ENCODE assay signal across 29 cellular contexts in the genomic region with DNA sequence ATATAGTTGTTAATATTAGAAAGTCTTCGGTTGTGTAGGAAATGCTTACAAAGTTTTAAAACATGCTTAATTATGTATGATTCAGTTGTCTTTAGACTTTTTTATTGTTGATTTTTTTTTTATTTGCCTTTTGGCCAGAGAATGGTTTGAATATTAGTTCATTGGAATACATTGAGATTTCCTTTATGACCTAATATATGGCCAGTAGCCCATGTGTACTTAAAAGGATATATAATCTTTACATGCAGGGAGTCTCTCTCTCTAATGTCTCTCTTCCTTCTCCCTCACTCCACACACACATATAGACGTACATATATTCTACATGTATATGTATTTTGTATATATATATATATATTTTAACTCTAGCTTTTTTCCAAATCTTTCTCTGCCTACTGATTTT.
DNase-seq lines count a peak whose midpoint lies in the region; ATAC-seq and TF ChIP-seq lines count a peak whose summit lies in the region.
"Had no signal": no experiment of that assay in that cellular context is flagged by ENCODE, and none has a peak within 500 bp of the region (broad histone marks: within the 10 kb centered on the region; RNA-seq: fewer than 3 reads in every experiment).

No MANE protein-coding gene starts in this region.

- no peaks in the 10 kb centered on the region for H3K79me2 ChIP-seq in PC-3 (ENCODE audit: low read length)

- ATAC-seq in PC-3 (peak; percentile 64), aorta (ENCODE audit: low FRiP score) (no peak)
- ATAC-seq: A549; CD8-positive, alpha-beta T cell had no signal

- H3K9ac ChIP-seq in PC-3 (ENCODE audit: low read length): no peak overlapping the region
- H3K9ac ChIP-seq: BLaER1; BLaER1 treated with 17β-estradiol and CSF1 and Interleukin-3, amounts not matched to agents 10 nM and 100 nM had no signal

- H3K27ac ChIP-seq in PC-3 (ENCODE audit: low read length) (no peak overlapping the region), aorta (ENCODE audit: low read depth in 1 of 2, low read length in 2 of 2) (no peak overlapping the region)
- H3K27ac ChIP-seq: 22Rv1; A549; BLaER1; BLaER1 treated with 17β-estradiol and CSF1 and Interleukin-3, amounts not matched to agents 10 nM and 100 nM; C4-2B had no signal

- no peak overlapping the region for H2AFZ ChIP-seq in PC-3 (ENCODE audit: low read length)

- H3K4me1 ChIP-seq in PC-3 (ENCODE audit: insufficient read depth, low read length): no peaks in the 10 kb centered on the region
- H3K4me1 ChIP-seq in aorta (ENCODE audit: control insufficient read depth in 1 of 2, insufficient read depth in 2 of 2, low read length in 2 of 2): no peaks in the 10 kb centered on the region
- H3K4me1 ChIP-seq: A549; BE2C; BLaER1; BLaER1 treated with 17β-estradiol and CSF1 and Interleukin-3, amounts not matched to agents 10 nM and 100 nM; Caco-2 had no signal

- H3K27me3 ChIP-seq in PC-3 (ENCODE audit: low read length): no peaks in the 10 kb centered on the region
- H3K27me3 ChIP-seq in aorta (ENCODE audit: control insufficient read depth in 1 of 2, insufficient read depth in 2 of 2, low read length in 1 of 2): no peaks in the 10 kb centered on the region
- H3K27me3 ChIP-seq: BE2C; BLaER1; BLaER1 treated with 17β-estradiol and CSF1 and Interleukin-3, amounts not matched to agents 10 nM and 100 nM had no signal

- CTCF ChIA-PET in PC-3 (lab: Charles Lee): no interaction called here

- no peak overlapping the region for H3K4me3 ChIP-seq in LNCaP clone FGC (ENCODE audit: low read depth, low read length)
- H3K4me3 ChIP-seq in PC-3 (ENCODE audit: low read length): no peak overlapping the region
- H3K4me3 ChIP-seq in aorta (ENCODE audit: low read length in 2 of 2): no peak overlapping the region
- H3K4me3 ChIP-seq: A549; BLaER1; BLaER1 treated with 17β-estradiol and CSF1 and Interleukin-3, amounts not matched to agents 10 nM and 100 nM had no signal

- 96 to 97% methylated on average over 2 of the region's 2 CpGs for WGBS in aorta, 2 donors

- intact Hi-C loops in PC-3 (cut with micrococcal nuclease) (no loop called here), aorta (cut with DNase I) (no loop called here)

- TF ChIP-seq CTCF in LNCaP clone FGC (IDR thresholded peaks at IDR 0.05; ENCODE audit: control insufficient read depth, extremely low read depth, insufficient read depth): no peak
- TF ChIP-seq CTCF in PC-3 (conservative IDR thresholded peaks at IDR 0.05; ENCODE audit: low read depth, low read length): no peak

- no TSS peak for BruUV-seq in PC-3 (replicated peaks; lab: Mats Ljungman, UMichigan)

- H4K20me1 ChIP-seq in PC-3 (ENCODE audit: low read length): no peaks in the 10 kb centered on the region
- H4K20me1 ChIP-seq: BLaER1; BLaER1 treated with 17β-estradiol and CSF1 and Interleukin-3, amounts not matched to agents 10 nM and 100 nM had no signal

- POLR2A ChIA-PET in PC-3 (lab: Charles Lee; ENCODE audit: unreplicated experiment): no interaction called here

- DNase-seq in LNCaP clone FGC (ENCODE audit: low read depth): peak; percentile 76
- DNase-seq in PC-3: peak; percentile 8
- DNase-seq in NCI-H1092 treated with DMSO at 0.1 percent for 48 hours (lab: John Stamatoyannopoulos, UW): no peak
- no peak for DNase-seq in aorta
- DNase-seq: 8988T; ACHN; AML-193; BE2C; C1 segment of cervical spinal cord; Caco-2; Calu3; CD4-positive, alpha-beta memory T cell; CD4-positive, alpha-beta T cell; CD4-positive, CD25-positive, alpha-beta regulatory T cell; CD8-positive, alpha-beta memory T cell; CD8-positive, alpha-beta T cell; COR-L47; DMS 273 treated with DMSO at 0.1 percent for 48 hours; DMS153; DMS53; DMS79; DMS79 treated with DMSO at 0.1 percent for 48 hours; DND-41; EL had no signal

- H3K36me3 ChIP-seq in PC-3 (ENCODE audit: low read depth, low read length) (peaks cover 3% of the 10 kb centered on the region; the same call in 1 of the 2 replicates), aorta (ENCODE audit: control insufficient read depth in 1 of 2, insufficient read depth in 2 of 2, low read length in 1 of 2) (peaks cover 0 to 3% of the 10 kb centered on the region in 2 donors)
- H3K36me3 ChIP-seq: BE2C had no signal

- H3K4me2 ChIP-seq in PC-3 (ENCODE audit: low read length): no peak overlapping the region
- H3K4me2 ChIP-seq: A549; BLaER1; BLaER1 treated with 17β-estradiol and CSF1 and Interleukin-3, amounts not matched to agents 10 nM and 100 nM had no signal

- H3K9me3 ChIP-seq in PC-3 (ENCODE audit: low read length): no peaks in the 10 kb centered on the region
- no peaks in the 10 kb centered on the region for H3K9me3 ChIP-seq in aorta (ENCODE audit: control insufficient read depth, low read length)
- H3K9me3 ChIP-seq: A549; BE2C; BLaER1; BLaER1 treated with 17β-estradiol and CSF1 and Interleukin-3, amounts not matched to agents 10 nM and 100 nM; Caco-2 had no signal

- H3F3A ChIP-seq in PC-3 (ENCODE audit: low read length, unreplicated experiment): no peaks in the 10 kb centered on the region

- no peaks in the 10 kb centered on the region for H3K9me2 ChIP-seq in PC-3 (replicated peaks; ENCODE audit: low read length)

Comparison
In these comparisons a context has a peak if more than half of its experiments do, and no peak if none do; other contexts are left out.
1. DNase-seq: peak in LNCaP clone FGC (single experiment) and PC-3 (single experiment); none in NCI-H1092 treated with DMSO at 0.1 percent for 48 hours (single experiment) and aorta (0 of 2).